8 cellular contexts compared by ENCODE assay signal in the genomic region with DNA sequence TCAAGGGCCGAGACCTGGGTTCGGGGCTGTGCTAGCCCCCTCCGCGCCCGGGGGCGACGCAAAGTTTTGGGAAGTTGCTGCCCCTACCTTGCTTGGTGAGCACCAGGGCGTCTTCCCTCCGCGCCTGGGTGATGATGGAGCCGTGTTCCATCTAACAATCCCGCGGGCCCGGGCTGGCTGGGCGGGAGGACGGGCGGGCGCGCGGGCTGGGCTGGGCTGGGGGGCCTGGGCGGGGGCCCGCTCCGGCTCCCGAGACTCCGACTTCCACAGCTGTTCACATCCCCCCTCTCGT. TPM values are rescaled to one million over a fixed set of nuclear protein-coding genes. Genes with fewer than 3 reads are reported as not detected.
DNase-seq lines count a peak whose midpoint lies in the region; ATAC-seq and TF ChIP-seq lines count a peak whose summit lies in the region.

No MANE protein-coding gene starts in this region.

- no peak for TF ChIP-seq EP300 in tibial nerve (IDR thresholded peaks at IDR 0.05)

- no peaks in the 10 kb centered on the region for H3K27me3 ChIP-seq in HUES64 (ENCODE audit: insufficient read depth, low read length)
- no peaks in the 10 kb centered on the region for H3K27me3 ChIP-seq in tibial nerve

- H3K27me3 Mint-ChIP-seq in activated CD8-positive, alpha-beta memory T cell treated with anti-CD3 and anti-CD28 coated beads, Interleukin-2, amount 10 ng/mL, durations not matched to agents 7 days and 5 days: peaks cover 20% of the 10 kb centered on the region

- H3K36me3 Mint-ChIP-seq in activated CD8-positive, alpha-beta memory T cell treated with anti-CD3 and anti-CD28 coated beads, Interleukin-2, amount 10 ng/mL, durations not matched to agents 7 days and 5 days: peaks cover 2% of the 10 kb centered on the region

- CTCF ChIA-PET in activated CD8-positive, alpha-beta memory T cell treated with anti-CD3 and anti-CD28 coated beads, Interleukin-2, amount 10 ng/mL, durations not matched to agents 7 days and 5 days (lab: Charles Lee): interaction anchor here (0.8 to 6.4 kb wide), 11 partner anchors 9 to 61 kb away, joined by 3 to 44 read pairs (median 5); no protein-coding TSS in a partner anchor

- H3K4me1 ChIP-seq in HUES64 (ENCODE audit: insufficient read depth, low read length): peaks cover 35% of the 10 kb centered on the region
- H3K4me1 ChIP-seq in tibial nerve: peaks cover 4 to 52% (median 36%) of the 10 kb centered on the region in 4 donors

- in situ Hi-C loops in astrocyte of the cerebellum (cut with HindIII; ENCODE audit: low sequenced_read_pairs): no loop called here

- no peak for TF ChIP-seq POLR2A in tibial nerve (IDR thresholded peaks at IDR 0.05)

- WGBS in HUES64: under 1% methylated on average over 26 of the region's 26 CpGs
- WGBS in tibial nerve, 2 donors: 0 to 1% methylated on average over 10 to 21 of the region's 26 CpGs

- no peaks in the 10 kb centered on the region for H3K9me3 Mint-ChIP-seq in activated CD8-positive, alpha-beta memory T cell treated with anti-CD3 and anti-CD28 coated beads, Interleukin-2, amount 10 ng/mL, durations not matched to agents 7 days and 5 days (ENCODE audit: low read depth)

- H3K27ac Mint-ChIP-seq in activated CD8-positive, alpha-beta memory T cell treated with anti-CD3 and anti-CD28 coated beads, Interleukin-2, amount 10 ng/mL, durations not matched to agents 7 days and 5 days: peak overlapping the region; percentile 65

- no peaks in the 10 kb centered on the region for H3K9me3 ChIP-seq in HUES64 (ENCODE audit: insufficient read depth, low read depth, low read length)
- no peaks in the 10 kb centered on the region for H3K9me3 ChIP-seq in tibial nerve

- H3K36me3 ChIP-seq in HUES64 (ENCODE audit: insufficient read depth, low read length): no peaks in the 10 kb centered on the region
- no peaks in the 10 kb centered on the region for H3K36me3 ChIP-seq in tibial nerve

- no peak for DNase-seq in activated CD8-positive, alpha-beta memory T cell treated with anti-CD3 and anti-CD28 coated beads, Interleukin-2, amount 10 ng/mL, durations not matched to agents 7 days and 5 days
- no peak for DNase-seq in activated CD8-positive, alpha-beta memory T cell treated with anti-CD3 and anti-CD28 coated beads, Interleukin-2, amount 50 U/mL, for 4 hours
- DNase-seq in astrocyte of the cerebellum (ENCODE audit: low read depth) (no peak), left lobe of liver (ENCODE audit: low spot score) (no peak), tibial nerve (ENCODE audit: low spot score in 2 of 2) (no peak), NCI-H2029 (lab: John Stamatoyannopoulos, UW) (no peak), putamen (ENCODE audit: low spot score) (no peak)

- peaks cover 38% of the 10 kb centered on the region for H3K4me1 Mint-ChIP-seq in activated CD8-positive, alpha-beta memory T cell treated with anti-CD3 and anti-CD28 coated beads, Interleukin-2, amount 10 ng/mL, durations not matched to agents 7 days and 5 days

- peak; percentile 38 for ATAC-seq in activated CD8-positive, alpha-beta memory T cell treated with anti-CD3 and anti-CD28 coated beads, Interleukin-2, amount 10 ng/mL, durations not matched to agents 7 days and 5 days
- peak; percentile 13 for ATAC-seq in left lobe of liver

- peak overlapping the region; percentile 100 for H3K27ac ChIP-seq in HUES64 (ENCODE audit: low read depth, low read length)
- H3K27ac ChIP-seq in tibial nerve: peak overlapping the region; percentile 99 to 100 (median 100)

- peak overlapping the region; percentile 98 for H3K9ac ChIP-seq in HUES64 (ENCODE audit: low read depth, low read length)

- no peak for TF ChIP-seq CTCF in astrocyte of the cerebellum (IDR thresholded peaks at IDR 0.05; ENCODE audit: low read depth, low read length, missing control alignments)
- TF ChIP-seq CTCF in tibial nerve (IDR thresholded peaks at IDR 0.05): no peak

- peak overlapping the region; percentile 74 for H3K4me3 Mint-ChIP-seq in activated CD8-positive, alpha-beta memory T cell treated with anti-CD3 and anti-CD28 coated beads, Interleukin-2, amount 10 ng/mL, durations not matched to agents 7 days and 5 days

- peak overlapping the region; percentile 96 for H3K4me3 ChIP-seq in HUES64 (ENCODE audit: low read length)
- H3K4me3 ChIP-seq in astrocyte of the cerebellum (ENCODE audit: low read depth, low read length): peak overlapping the region; percentile 100
- H3K4me3 ChIP-seq in tibial nerve: peak overlapping the region; percentile 89 to 99 (median 94)

RNA-seq across cellular contexts. Expression of a gene that starts 0.3 kb away (rescaled TPM):
- total RNA-seq in activated CD8-positive, alpha-beta memory T cell treated with anti-CD3 and anti-CD28 coated beads, Interleukin-2, amount 10 ng/mL, durations not matched to agents 7 days and 5 days: 100 to 1,000 TPM in 1 of 2 experiments, 10 to 100 TPM in 1; 76.2 to 103 TPM
- 54.8 TPM for polyA plus RNA-seq in HUES64 (2013, experiment 1 of 2)
- polyA plus RNA-seq in HUES64 (2013, experiment 2 of 2): 65.4 TPM
- total RNA-seq in left lobe of liver: 86.3 TPM
- total RNA-seq in tibial nerve: 100 to 1,000 TPM; 117 to 141 (median 123) TPM

RNA-seq across cellular contexts. Expression of a gene that starts 27.7 kb away (rescaled TPM):
- total RNA-seq in activated CD8-positive, alpha-beta memory T cell treated with anti-CD3 and anti-CD28 coated beads, Interleukin-2, amount 10 ng/mL, durations not matched to agents 7 days and 5 days: 1 to 10 TPM in 1 of 2 experiments, under 1 TPM in 1; 0.79 to 2.0 TPM
- polyA plus RNA-seq in HUES64 (2013, experiment 1 of 2): 0.25 TPM
- not detected for polyA plus RNA-seq in HUES64 (2013, experiment 2 of 2)
- 5.1 TPM for total RNA-seq in left lobe of liver
- 1 to 10 TPM; 2.3 to 4.2 (median 3.3) TPM for total RNA-seq in tibial nerve
